26 cellular contexts compared by ENCODE assay signal in the genomic region with DNA sequence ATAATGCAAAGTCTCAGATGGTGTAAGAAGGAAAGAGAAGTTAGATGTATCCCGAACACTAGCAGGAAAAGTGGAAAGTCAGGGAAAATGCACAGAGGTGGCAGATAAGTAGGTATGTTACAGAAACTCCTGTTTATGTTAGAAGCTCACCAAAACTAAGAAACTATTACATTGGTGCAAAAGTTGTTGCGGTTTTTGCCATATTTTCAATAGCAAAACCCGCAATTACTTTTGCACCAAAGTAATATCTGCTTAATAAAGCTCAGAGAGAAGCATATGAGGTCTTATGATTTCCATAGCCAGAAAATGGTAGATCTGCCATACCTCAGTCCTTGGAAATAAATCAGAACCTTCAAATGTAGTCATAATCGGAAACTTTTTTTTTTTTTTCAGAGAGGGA.
"Had no signal": no experiment of that assay in that cellular context is flagged by ENCODE, and none has a peak within 500 bp of the region (broad histone marks: within the 10 kb centered on the region; RNA-seq: fewer than 3 reads in every experiment).

No MANE protein-coding gene starts in this region.

- FAIRE-seq: endometrium, islet of Langerhans, keratinocyte had no signal

- H3K9me3 ChIP-seq: colonic mucosa, esophagus squamous epithelium, gastrocnemius medialis, mucosa of descending colon had no signal

- DNase-seq: colonic mucosa; cortex of kidney; effector CD8-positive, alpha-beta T cell; effector memory CD8-positive, alpha-beta T cell; endodermal cell; erythroblast; esophagus squamous epithelium; foreskin fibroblast; foreskin melanocyte; gastrocnemius medialis; glutamatergic neuron; head of caudate nucleus; heart right ventricle; hippocampal formation; left cardiac atrium; left lung; left ventricle myocardium superior; lower lobe of right lung; mesenchymal stem cell; mucosa of descending colon; naive B cell had no signal

- H3K27me3 ChIP-seq: colonic mucosa, esophagus squamous epithelium, gastrocnemius medialis, heart right ventricle, left lung had no signal

- H3K36me3 ChIP-seq: colonic mucosa, esophagus squamous epithelium, gastrocnemius medialis, heart right ventricle, left lung, lower lobe of right lung had no signal

- H3K4me1 ChIP-seq: colonic mucosa, esophagus squamous epithelium, gastrocnemius medialis, heart right ventricle, left lung, lower lobe of right lung had no signal

- H3K4me3 ChIP-seq: colonic mucosa, esophagus squamous epithelium, gastrocnemius medialis, heart right ventricle, left lung, lower lobe of right lung, mucosa of descending colon had no signal

- ATAC-seq: effector memory CD8-positive, alpha-beta T cell; esophagus mucosa; gastrocnemius medialis; heart right ventricle; left cardiac atrium; left lung; left ventricle myocardium superior; lower lobe of right lung; mucosa of descending colon had no signal

- H3K27ac ChIP-seq: colonic mucosa, epithelial cell of prostate, esophagus squamous epithelium, gastrocnemius medialis, heart right ventricle, left lung, lower lobe of right lung had no signal
